20 cellular contexts compared by ENCODE assay signal in genomic region chr1:194889310-194889709, GRCh38.
"Had no signal": no experiment of that assay in that cellular context is flagged by ENCODE, and none has a peak within 500 bp of the region (broad histone marks: within the 10 kb centered on the region; RNA-seq: fewer than 3 reads in every experiment).

No MANE protein-coding gene starts in this region.

- H3K27ac Mint-ChIP-seq: activated naive CD4-positive, alpha-beta T cell treated with anti-CD3 and anti-CD28 coated beads for 36 hours; activated naive CD8-positive, alpha-beta T cell treated with anti-CD3 and anti-CD28 coated beads, Interleukin-2, amount 50 U/mL, for 24 hours; activated T-helper 2 cell treated with anti-CD3 and anti-CD28 coated beads, Interferon-gamma antibody, Interleukin-2, Interleukin-4, amounts not matched to agents 10 μg/mL and 5 μg/mL and 100 μg/mL, durations not matched to agents 14 hours and 24 hours and 36 hours; dendritic cell treated with granulocyte-macrophage colony-stimulating factor and Interleukin-4, amounts not matched to agents 40 ng/mL and 50 ng/mL, for 4 days; effector memory CD8-positive, alpha-beta T cell; nephron; progenitor cell of endocrine pancreas had no signal

- H3K27ac ChIP-seq: ascending aorta, breast epithelium, epithelial cell of prostate, right atrium auricular region, tibial artery, VCaP had no signal

- H3K27me3 ChIP-seq: ascending aorta, breast epithelium, right atrium auricular region, tibial artery had no signal

- DNase-seq: activated CD4-positive, alpha-beta T cell treated with anti-CD3 and anti-CD28 coated beads for 1 hour; activated CD4-positive, alpha-beta T cell treated with anti-CD3 and anti-CD28 coated beads, Interleukin-2, amount 50 U/mL, for 4 hours; activated naive CD4-positive, alpha-beta T cell treated with anti-CD3 and anti-CD28 coated beads for 36 hours; activated naive CD8-positive, alpha-beta T cell treated with anti-CD3 and anti-CD28 coated beads, Interleukin-2, amount 50 U/mL, for 24 hours; cerebellar nuclear complex; effector memory CD8-positive, alpha-beta T cell; head of caudate nucleus; occipital lobe; stimulated activated CD4-positive, alpha-beta T cell treated with anti-CD3 and anti-CD28 coated beads, Interleukin-2, amount 100 ng/mL, for 48 hours; stimulated activated naive CD4-positive, alpha-beta T cell; tibial artery had no signal

- H3K4me3 ChIP-seq: ascending aorta, breast epithelium, right atrium auricular region, tibial artery had no signal

- H3K4me1 Mint-ChIP-seq: activated naive CD8-positive, alpha-beta T cell treated with anti-CD3 and anti-CD28 coated beads, Interleukin-2, amount 50 U/mL, for 24 hours; nephron had no signal

- H3K36me3 ChIP-seq: ascending aorta, breast epithelium, right atrium auricular region, tibial artery had no signal

- H3K9me3 ChIP-seq: ascending aorta, right atrium auricular region, tibial artery had no signal

- H3K27me3 Mint-ChIP-seq: activated naive CD8-positive, alpha-beta T cell treated with anti-CD3 and anti-CD28 coated beads, Interleukin-2, amount 50 U/mL, for 24 hours; dendritic cell treated with granulocyte-macrophage colony-stimulating factor and Interleukin-4, amounts not matched to agents 40 ng/mL and 50 ng/mL, for 4 days; effector memory CD8-positive, alpha-beta T cell; progenitor cell of endocrine pancreas had no signal

- ATAC-seq: activated naive CD8-positive, alpha-beta T cell treated with anti-CD3 and anti-CD28 coated beads, Interleukin-2, amount 50 U/mL, for 24 hours; effector memory CD8-positive, alpha-beta T cell had no signal

- H3K4me3 Mint-ChIP-seq: activated naive CD4-positive, alpha-beta T cell treated with anti-CD3 and anti-CD28 coated beads for 36 hours; activated naive CD8-positive, alpha-beta T cell treated with anti-CD3 and anti-CD28 coated beads, Interleukin-2, amount 50 U/mL, for 24 hours; dendritic cell treated with granulocyte-macrophage colony-stimulating factor and Interleukin-4, amounts not matched to agents 40 ng/mL and 50 ng/mL, for 4 days; effector memory CD8-positive, alpha-beta T cell; nephron had no signal

- H3K4me1 ChIP-seq: ascending aorta, breast epithelium, right atrium auricular region, tibial artery had no signal
